Comparison of ENCODE assay signal across 20 cellular contexts in genomic region chr13:112250788-112251445, GRCh38.
"Had no signal": no experiment of that assay in that cellular context is flagged by ENCODE, and none has a peak within 500 bp of the region (broad histone marks: within the 10 kb centered on the region; RNA-seq: fewer than 3 reads in every experiment).

No MANE protein-coding gene starts in this region.

- DNase-seq: activated B cell treated with CpG ODN at 0.5 μM for 24 hours; activated CD4-positive, alpha-beta T cell treated with anti-CD3 and anti-CD28 coated beads for 36 hours; activated CD4-positive, alpha-beta T cell treated with anti-CD3 and anti-CD28 coated beads, Interleukin-2, amount 50 U/mL, for 4 hours; activated gamma-delta T cell; anterior cingulate cortex; body of pancreas; dorsolateral prefrontal cortex; hypothalamus; mesenchymal stem cell; mucosa of descending colon; stimulated activated CD4-positive, alpha-beta T cell treated with anti-CD3 and anti-CD28 coated beads, Interleukin-12 subunit alpha, Interleukin-12 subunit beta, amount 100 ng/mL, for 4 hours; stimulated activated CD4-positive, alpha-beta T cell treated with anti-CD3 and anti-CD28 coated beads, Interleukin-4, amount 100 ng/mL, for 4 hours; stimulated activated naive CD8-positive, alpha-beta T cell treated with anti-CD3 and anti-CD28 coated beads, Interleukin-15, Interleukin-2, amounts not matched to agents 100 U/mL and 50 U/mL, for 24 hours; T-helper 1 cell; T-helper 9 cell; thyroid gland had no signal

- H3K4me1 ChIP-seq: body of pancreas, prostate gland, thyroid gland had no signal

- H3K36me3 Mint-ChIP-seq: activated naive CD4-positive, alpha-beta T cell treated with anti-CD3 and anti-CD28 coated beads, Interleukin-2, amount 50 U/mL, for 24 hours had no signal

- H3K4me1 Mint-ChIP-seq: activated B cell treated with CpG ODN at 0.5 μM for 24 hours; activated CD4-positive, alpha-beta T cell treated with anti-CD3 and anti-CD28 coated beads for 36 hours; activated naive CD4-positive, alpha-beta T cell treated with anti-CD3 and anti-CD28 coated beads, Interleukin-2, amount 50 U/mL, for 24 hours had no signal

- H3K36me3 ChIP-seq: gastroesophageal sphincter, prostate gland, thyroid gland had no signal

- H3K27ac ChIP-seq: body of pancreas, dorsolateral prefrontal cortex, gastroesophageal sphincter, prostate gland, thyroid gland had no signal

- H3K4me3 ChIP-seq: body of pancreas, dorsolateral prefrontal cortex, gastroesophageal sphincter, mucosa of descending colon, prostate gland, thyroid gland had no signal

- H3K27ac Mint-ChIP-seq: activated B cell treated with CpG ODN at 0.5 μM for 24 hours; activated CD4-positive, alpha-beta T cell treated with anti-CD3 and anti-CD28 coated beads for 36 hours; activated naive CD4-positive, alpha-beta T cell treated with anti-CD3 and anti-CD28 coated beads, Interleukin-2, amount 50 U/mL, for 24 hours; activated T-helper 1 cell treated with anti-CD3 and anti-CD28 coated beads, Interleukin-12 subunit alpha, Interleukin-12 subunit beta, Interleukin-2, Interleukin-4 antibody, amounts not matched to agents 30 ng/mL and 10 ng/mL and 1 ng/mL, durations not matched to agents 14 hours and 24 hours and 36 hours had no signal

- H3K9me3 Mint-ChIP-seq: activated B cell treated with CpG ODN at 0.5 μM for 24 hours; activated naive CD4-positive, alpha-beta T cell treated with anti-CD3 and anti-CD28 coated beads, Interleukin-2, amount 50 U/mL, for 24 hours; activated T-helper 1 cell treated with anti-CD3 and anti-CD28 coated beads, Interleukin-12 subunit alpha, Interleukin-12 subunit beta, Interleukin-2, Interleukin-4 antibody, amounts not matched to agents 30 ng/mL and 10 ng/mL and 1 ng/mL, durations not matched to agents 14 hours and 24 hours and 36 hours had no signal

- H3K4me3 Mint-ChIP-seq: activated B cell treated with CpG ODN at 0.5 μM for 24 hours; activated CD4-positive, alpha-beta T cell treated with anti-CD3 and anti-CD28 coated beads for 36 hours; activated naive CD4-positive, alpha-beta T cell treated with anti-CD3 and anti-CD28 coated beads, Interleukin-2, amount 50 U/mL, for 24 hours; activated T-helper 1 cell treated with anti-CD3 and anti-CD28 coated beads, Interleukin-12 subunit alpha, Interleukin-12 subunit beta, Interleukin-2, Interleukin-4 antibody, amounts not matched to agents 30 ng/mL and 10 ng/mL and 1 ng/mL, durations not matched to agents 14 hours and 24 hours and 36 hours had no signal

- H3K27me3 ChIP-seq: thyroid gland had no signal

- H3K9me3 ChIP-seq: body of pancreas, gastroesophageal sphincter, mucosa of descending colon, prostate gland, thyroid gland had no signal
